In the genomic region with DNA sequence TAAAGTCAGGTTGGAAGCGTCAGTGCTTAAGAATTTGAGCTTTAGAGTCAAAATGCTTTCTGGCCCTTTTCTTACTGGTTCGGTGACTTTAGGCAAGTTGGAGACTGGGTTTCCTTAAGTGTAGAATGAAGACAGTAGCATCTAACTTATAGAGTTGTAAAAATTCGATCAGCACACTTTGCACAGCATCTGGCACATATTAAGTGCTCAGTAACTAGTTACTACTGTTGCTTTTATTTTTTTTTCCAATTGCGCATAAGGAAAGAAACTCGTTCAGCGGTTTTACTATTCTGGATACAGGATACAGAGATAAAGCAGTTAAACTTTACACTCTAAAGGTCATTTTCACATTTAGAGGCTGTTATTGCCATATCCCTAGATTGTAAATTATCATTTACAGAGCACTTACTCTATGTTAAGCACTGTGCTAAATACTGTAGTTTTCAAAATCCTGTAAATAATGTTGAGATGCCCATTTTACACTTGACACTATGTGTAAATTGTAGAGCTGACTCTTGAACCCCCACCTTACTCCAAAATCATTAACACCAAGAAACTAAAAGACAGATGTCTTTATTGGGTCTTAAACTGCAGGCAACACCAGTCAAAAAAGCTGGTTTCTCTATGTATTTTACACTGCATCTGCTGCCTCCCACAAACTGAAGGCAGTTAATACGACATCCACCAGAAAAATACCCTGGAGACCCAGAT, we compare ENCODE assay signal across 8 cellular contexts. TPM values are rescaled to one million over a fixed set of nuclear protein-coding genes. Genes with fewer than 3 reads are reported as not detected.
A peak's percentile ranks its signal among the peaks of the same experiment; 100 is the strongest.
DNase-seq lines count a peak whose midpoint lies in the region; ATAC-seq lines count a peak whose summit lies in the region.

No MANE protein-coding gene starts in this region.

- peaks cover 65% of the 10 kb centered on the region for H3K36me3 Mint-ChIP-seq in activated CD4-positive, alpha-beta T cell treated with anti-CD3 and anti-CD28 coated beads for 36 hours (ENCODE audit: low read depth)
- peaks cover 60% of the 10 kb centered on the region for H3K36me3 Mint-ChIP-seq in activated naive CD8-positive, alpha-beta T cell treated with anti-CD3 and anti-CD28 coated beads, Interleukin-2, amount 50 U/mL, for 24 hours (ENCODE audit: low read depth)

- POLR2A ChIA-PET in activated CD4-positive, alpha-beta T cell treated with anti-CD3 and anti-CD28 coated beads for 36 hours (lab: Charles Lee): interaction anchor here (0.6 to 2.1 kb wide), 9 partner anchors 11 to 246 kb away, joined by 3 to 9 read pairs (median 3); partner anchors contain the start of genes CPNE1, RBM12, RBM39 and SPAG4

- peaks cover 44% of the 10 kb centered on the region for H3K4me1 Mint-ChIP-seq in activated CD4-positive, alpha-beta T cell treated with anti-CD3 and anti-CD28 coated beads for 36 hours
- H3K4me1 Mint-ChIP-seq in activated naive CD8-positive, alpha-beta T cell treated with anti-CD3 and anti-CD28 coated beads, Interleukin-2, amount 50 U/mL, for 24 hours: peaks cover 49% of the 10 kb centered on the region

- no peaks in the 10 kb centered on the region for H3K9me3 Mint-ChIP-seq in activated CD4-positive, alpha-beta T cell treated with anti-CD3 and anti-CD28 coated beads for 36 hours (ENCODE audit: low read depth)
- no peaks in the 10 kb centered on the region for H3K9me3 Mint-ChIP-seq in activated naive CD8-positive, alpha-beta T cell treated with anti-CD3 and anti-CD28 coated beads, Interleukin-2, amount 50 U/mL, for 24 hours

- DNase-seq in activated CD4-positive, alpha-beta T cell treated with anti-CD3 and anti-CD28 coated beads for 36 hours: no peak
- DNase-seq in activated CD4-positive, alpha-beta T cell treated with anti-CD3 and anti-CD28 coated beads, Interleukin-2, amount 50 U/mL, for 4 hours: no peak
- DNase-seq in activated naive CD8-positive, alpha-beta T cell treated with anti-CD3 and anti-CD28 coated beads, Interleukin-2, amount 50 U/mL, for 24 hours: no peak
- DNase-seq in left colon: no peak
- DNase-seq in NCI-H69 (lab: John Stamatoyannopoulos, UW): no peak
- DNase-seq in NCI-H226: no peak

- H3K27ac Mint-ChIP-seq in activated CD4-positive, alpha-beta T cell treated with anti-CD3 and anti-CD28 coated beads for 36 hours: peak overlapping the region; percentile 98
- H3K27ac Mint-ChIP-seq in activated naive CD8-positive, alpha-beta T cell treated with anti-CD3 and anti-CD28 coated beads, Interleukin-2, amount 50 U/mL, for 24 hours: peak overlapping the region; percentile 97

- no peaks in the 10 kb centered on the region for H3K27me3 ChIP-seq in thymus (ENCODE audit: control insufficient read depth, insufficient read depth)

- ATAC-seq in activated CD4-positive, alpha-beta T cell treated with anti-CD3 and anti-CD28 coated beads for 36 hours: no peak
- ATAC-seq in activated naive CD8-positive, alpha-beta T cell treated with anti-CD3 and anti-CD28 coated beads, Interleukin-2, amount 50 U/mL, for 24 hours: no peak
- ATAC-seq in left colon: peak; percentile 51
- no peak for ATAC-seq in GM19351 (IDR thresholded peaks at IDR 0.05; ENCODE audit: unreplicated experiment)

- H3K27ac ChIP-seq in thymus (ENCODE audit: low read depth): peak overlapping the region; percentile 89

- H3K4me3 ChIP-seq in thymus (ENCODE audit: low read length): peak overlapping the region; percentile 89

- peak overlapping the region; percentile 87 for H3K4me3 Mint-ChIP-seq in activated CD4-positive, alpha-beta T cell treated with anti-CD3 and anti-CD28 coated beads for 36 hours
- H3K4me3 Mint-ChIP-seq in activated naive CD8-positive, alpha-beta T cell treated with anti-CD3 and anti-CD28 coated beads, Interleukin-2, amount 50 U/mL, for 24 hours: peak overlapping the region; percentile 96

- intact Hi-C loops in activated CD4-positive, alpha-beta T cell treated with anti-CD3 and anti-CD28 coated beads for 36 hours (cut with DNase I, micrococcal nuclease): loop anchor here (1.0 to 10.0 kb wide), 12 partner anchors 35 to 254 kb away; partner anchors contain the start of genes CPNE1 (in 2 of the 2), RBM12 (in 2 of the 2), CEP250 (in 1 of the 2) and ERGIC3 (in 1 of the 2)
- intact Hi-C loops in left colon (cut with DNase I, micrococcal nuclease): no loop called here

- H3K4me1 ChIP-seq in thymus (ENCODE audit: control insufficient read depth, insufficient read depth, low read length): peaks cover 13% of the 10 kb centered on the region

- no peaks in the 10 kb centered on the region for H3K27me3 Mint-ChIP-seq in activated CD4-positive, alpha-beta T cell treated with anti-CD3 and anti-CD28 coated beads for 36 hours
- H3K27me3 Mint-ChIP-seq in activated naive CD8-positive, alpha-beta T cell treated with anti-CD3 and anti-CD28 coated beads, Interleukin-2, amount 50 U/mL, for 24 hours: no peaks in the 10 kb centered on the region

- peaks cover 18% of the 10 kb centered on the region for H3K36me3 ChIP-seq in thymus (ENCODE audit: control insufficient read depth, insufficient read depth)

- CTCF ChIA-PET in activated CD4-positive, alpha-beta T cell treated with anti-CD3 and anti-CD28 coated beads for 36 hours (lab: Charles Lee): interaction anchor here (0.6 to 2.3 kb wide), 8 partner anchors 11 to 254 kb away, joined by 3 to 10 read pairs (median 3); partner anchors contain the start of gene SCAND1

- H3K9me3 ChIP-seq in thymus (ENCODE audit: control insufficient read depth): no peaks in the 10 kb centered on the region

- 35% methylated on average over 7 of the region's 7 CpGs for WGBS in thymus

RNA-seq across cellular contexts. Expression of gene ROMO1, which starts 0.9 kb away (rescaled TPM):
- total RNA-seq in activated CD4-positive, alpha-beta T cell treated with anti-CD3 and anti-CD28 coated beads for 36 hours: 100 to 1,000 TPM in 1 of 2 experiments, 10 to 100 TPM in 1; 50.4 to 112 TPM
- 100 to 1,000 TPM; 148 to 151 TPM for total RNA-seq in left colon
- polyA plus RNA-seq in thymus: 296 TPM

RNA-seq across cellular contexts. Expression of gene NFS1, which starts 0.9 kb away (rescaled TPM):
- total RNA-seq in activated CD4-positive, alpha-beta T cell treated with anti-CD3 and anti-CD28 coated beads for 36 hours: 10 to 100 TPM; 43.2 to 44.6 TPM
- total RNA-seq in left colon: 10 to 100 TPM; 31.5 to 39.0 TPM
- polyA plus RNA-seq in thymus: 25.5 TPM

RNA-seq across cellular contexts. Expression of gene CPNE1, which starts 35.4 kb away (rescaled TPM):
- total RNA-seq in activated CD4-positive, alpha-beta T cell treated with anti-CD3 and anti-CD28 coated beads for 36 hours: 100 to 1,000 TPM; 249 to 258 TPM
- 100 to 1,000 TPM; 108 to 126 TPM for total RNA-seq in left colon
- polyA plus RNA-seq in thymus: 238 TPM

RNA-seq across cellular contexts. Expression of gene RBM12, which starts 35.4 kb away (rescaled TPM):
- 100 to 1,000 TPM; 122 to 148 TPM for total RNA-seq in activated CD4-positive, alpha-beta T cell treated with anti-CD3 and anti-CD28 coated beads for 36 hours
- 10 to 100 TPM; 63.5 to 73.0 TPM for total RNA-seq in left colon
- polyA plus RNA-seq in thymus: 24.8 TPM

RNA-seq across cellular contexts. Expression of gene RBM39, which starts 42.0 kb away (rescaled TPM):
- total RNA-seq in activated CD4-positive, alpha-beta T cell treated with anti-CD3 and anti-CD28 coated beads for 36 hours: 100 to 1,000 TPM; 303 to 356 TPM
- 100 to 1,000 TPM; 221 to 232 TPM for total RNA-seq in left colon
- polyA plus RNA-seq in thymus: 830 TPM

Comparison
In these comparisons a context has a peak if more than half of its experiments do, and no peak if none do; other contexts are left out.
1. intact Hi-C loops: an anchor here in activated CD4-positive, alpha-beta T cell treated with anti-CD3 and anti-CD28 coated beads for 36 hours (1.0 to 10.0 kb wide); none called in left colon.